ENCODE assay signal across 1 cellular context in the genomic region with DNA sequence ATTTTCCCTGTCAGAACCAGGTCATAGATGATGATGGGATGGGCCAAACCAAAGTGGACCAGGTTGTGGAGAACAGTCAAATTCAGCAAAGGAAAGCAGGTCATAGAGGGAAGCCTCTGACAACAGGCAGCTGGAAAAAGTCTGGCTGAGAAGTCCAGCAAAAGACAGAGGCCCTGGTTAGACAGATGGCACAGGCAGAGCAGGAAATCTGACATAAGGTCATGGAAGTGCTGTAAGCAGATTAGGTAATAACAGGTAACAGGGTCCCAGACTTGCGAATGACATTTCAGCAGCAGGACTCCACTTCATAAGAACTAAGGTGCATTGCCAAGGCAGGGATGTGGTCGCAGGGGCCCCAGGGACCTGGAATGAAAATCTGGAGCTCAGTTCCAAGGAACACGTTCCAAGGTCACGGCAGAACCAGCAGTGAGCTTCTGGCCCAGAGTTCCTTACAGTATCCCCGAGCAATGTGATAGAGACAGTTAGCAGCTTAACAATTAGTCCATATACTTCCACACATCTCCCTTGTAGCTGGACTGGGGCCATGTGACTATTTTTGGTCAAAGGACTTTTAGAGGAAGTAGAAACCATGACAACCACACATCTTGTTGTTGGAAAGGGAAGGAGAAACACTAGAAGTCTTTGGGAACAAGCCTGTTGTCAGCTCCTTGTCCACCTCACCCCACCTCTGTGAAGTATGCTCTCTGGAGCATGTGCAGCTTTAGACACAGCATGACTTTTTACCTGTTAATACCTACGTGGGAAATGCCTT.
TF ChIP-seq lines count a peak whose summit lies in the region.

No MANE protein-coding gene starts in this region.

TF ChIP-seq in K562, 482 proteins besides CTCF, POLR2A, EP300 and RAD21 (continued from another document):
- no peak for TF ChIP-seq STAT6 (CRISPR knock-in tag; IDR thresholded peaks at IDR 0.05)
- peak; percentile 34 for TF ChIP-seq RFX1 (IDR thresholded peaks at IDR 0.05)
- TF ChIP-seq CTBP1 (IDR thresholded peaks at IDR 0.05; ENCODE audit: borderline replicate concordance), result no peak
